In genomic region chr7:47034180-47034579, GRCh38 we compare ENCODE assay signal across 19 cellular contexts.
"Had no signal": no experiment of that assay in that cellular context is flagged by ENCODE, and none has a peak within 500 bp of the region (broad histone marks: within the 10 kb centered on the region; RNA-seq: fewer than 3 reads in every experiment).

No MANE protein-coding gene starts in this region.

- H3K4me3 ChIP-seq: breast epithelium, lung, transverse colon had no signal

- H3K9me3 Mint-ChIP-seq: activated CD4-positive, alpha-beta T cell treated with anti-CD3 and anti-CD28 coated beads, Interleukin-2, amount 10 ng/mL, durations not matched to agents 7 days and 5 days; T-helper 2 cell treated with Interferon-gamma antibody and Interleukin-4, amounts not matched to agents 5 μg/mL and 100 μg/mL, for 36 hours had no signal

- H3K9me3 ChIP-seq: breast epithelium, neutrophil, transverse colon had no signal

- H3K36me3 ChIP-seq: breast epithelium, neutrophil, transverse colon had no signal

- H3K4me3 Mint-ChIP-seq: activated CD4-positive, alpha-beta T cell treated with anti-CD3 and anti-CD28 coated beads, Interleukin-2, amount 10 ng/mL, durations not matched to agents 7 days and 5 days; effector memory CD8-positive, alpha-beta T cell; naive thymus-derived CD4-positive, alpha-beta T cell; T-helper 2 cell treated with Interferon-gamma antibody and Interleukin-4, amounts not matched to agents 5 μg/mL and 100 μg/mL, for 36 hours had no signal

- H3K27ac Mint-ChIP-seq: activated CD4-positive, alpha-beta T cell treated with anti-CD3 and anti-CD28 coated beads, Interleukin-2, amount 10 ng/mL, durations not matched to agents 7 days and 5 days; effector memory CD8-positive, alpha-beta T cell; T-helper 2 cell treated with Interferon-gamma antibody and Interleukin-4, amounts not matched to agents 5 μg/mL and 100 μg/mL, for 36 hours had no signal

- H3K36me3 Mint-ChIP-seq: naive thymus-derived CD4-positive, alpha-beta T cell had no signal

- H3K27ac ChIP-seq: breast epithelium, neutrophil, transverse colon had no signal

- ATAC-seq: effector memory CD8-positive, alpha-beta T cell; left colon; naive thymus-derived CD4-positive, alpha-beta T cell; stimulated activated naive CD8-positive, alpha-beta T cell treated with anti-CD3 and anti-CD28 coated beads, Interleukin-15, Interleukin-2, amounts not matched to agents 100 U/mL and 50 U/mL, for 24 hours had no signal

- H3K4me1 Mint-ChIP-seq: activated CD4-positive, alpha-beta T cell treated with anti-CD3 and anti-CD28 coated beads, Interleukin-2, amount 10 ng/mL, durations not matched to agents 7 days and 5 days; naive thymus-derived CD4-positive, alpha-beta T cell had no signal

- DNase-seq: activated CD4-positive, alpha-beta T cell treated with anti-CD3 and anti-CD28 coated beads, Interleukin-2, amount 10 ng/mL, durations not matched to agents 7 days and 5 days; activated CD8-positive, alpha-beta memory T cell treated with anti-CD3 and anti-CD28 coated beads for 24 hours; activated naive CD4-positive, alpha-beta T cell; anterior cingulate cortex; dermis blood vessel endothelial cell; effector memory CD8-positive, alpha-beta T cell; foreskin melanocyte; head of caudate nucleus; left colon; midbrain; naive thymus-derived CD4-positive, alpha-beta T cell; stimulated activated CD4-positive, alpha-beta T cell treated with anti-CD3 and anti-CD28 coated beads, Interleukin-4, amount 100 ng/mL, for 4 hours; stimulated activated CD8-positive, alpha-beta memory T cell treated with anti-CD3 and anti-CD28 coated beads, Interleukin-4, amount 100 ng/mL, for 48 hours; stimulated activated naive CD8-positive, alpha-beta T cell treated with anti-CD3 and anti-CD28 coated beads, Interleukin-15, Interleukin-2, amounts not matched to agents 100 U/mL and 50 U/mL, for 24 hours; transverse colon had no signal

- H3K27me3 Mint-ChIP-seq: activated CD4-positive, alpha-beta T cell treated with anti-CD3 and anti-CD28 coated beads, Interleukin-2, amount 10 ng/mL, durations not matched to agents 7 days and 5 days; effector memory CD8-positive, alpha-beta T cell had no signal

- H3K27me3 ChIP-seq: breast epithelium, neutrophil, transverse colon had no signal
